10 cellular contexts compared by ENCODE assay signal in the genomic region with DNA sequence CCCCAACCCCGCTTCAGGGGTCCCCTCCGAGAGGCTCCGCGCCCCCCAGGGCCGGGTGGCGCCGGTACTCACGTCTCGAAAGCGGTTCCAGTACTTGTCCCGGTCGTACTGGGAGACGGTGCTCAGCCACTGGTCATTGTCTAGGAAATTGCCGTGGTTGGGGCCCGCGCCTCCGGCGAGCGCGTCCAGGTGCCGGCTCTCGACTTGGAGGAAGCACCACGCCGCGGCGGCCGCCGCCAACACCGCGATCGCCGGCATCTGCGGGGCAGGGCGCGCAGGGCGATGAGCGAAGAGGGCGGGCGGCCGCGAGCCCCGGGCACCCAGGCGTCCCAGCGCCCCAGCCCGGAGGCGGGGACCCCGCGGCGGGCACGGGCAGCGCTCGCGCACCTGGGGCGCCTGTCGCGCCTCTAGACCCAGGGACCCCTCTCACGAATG. TPM values are rescaled to one million over a fixed set of nuclear protein-coding genes. Genes with fewer than 3 reads are reported as not detected.
DNase-seq lines count a peak whose midpoint lies in the region; ATAC-seq, FAIRE-seq and TF ChIP-seq lines count a peak whose summit lies in the region.
"Had no signal": no experiment of that assay in that cellular context is flagged by ENCODE, and none has a peak within 500 bp of the region (broad histone marks: within the 10 kb centered on the region; RNA-seq: fewer than 3 reads in every experiment).

No MANE protein-coding gene starts in this region.

- peaks cover 11 to 25% (median 18%) of the 10 kb centered on the region in 4 experiments for H3K27me3 ChIP-seq in H1 (replicated peaks in 1 of 4; ENCODE audit: control insufficient read depth in 3 of 4, extremely low read depth in 1 of 4, insufficient read depth in 3 of 4, low read length in 3 of 4)
- H3K27me3 ChIP-seq in mesendoderm (ENCODE audit: insufficient read depth, low read length, poor library complexity): peaks cover 12% of the 10 kb centered on the region
- H3K27me3 ChIP-seq in vagina: no peaks in the 10 kb centered on the region
- H3K27me3 ChIP-seq in naive thymus-derived CD4-positive, alpha-beta T cell (ENCODE audit: control insufficient read depth in 2 of 2, insufficient read depth in 2 of 2, low read length in 2 of 2): no peaks in the 10 kb centered on the region

- H3K56ac ChIP-seq in H1 (replicated peaks; ENCODE audit: insufficient read length, low read depth, low read length): no peak overlapping the region
- peak overlapping the region; percentile 25 for H3K56ac ChIP-seq in mesendoderm (ENCODE audit: low read length)

- H3K27ac ChIP-seq in H1 (ENCODE audit: low read depth, low read length) (no peak overlapping the region), mesendoderm (ENCODE audit: low read depth, low read length) (no peak overlapping the region), vagina (no peak overlapping the region)
- no peak overlapping the region for H3K27ac ChIP-seq in naive thymus-derived CD4-positive, alpha-beta T cell (ENCODE audit: low read depth, low read length)

- H2AFZ ChIP-seq in H1 (ENCODE audit: low read length): peak overlapping the region; percentile 86

- H2BK120ac ChIP-seq in H1 (replicated peaks; ENCODE audit: low read depth, low read length) (no peak overlapping the region), mesendoderm (ENCODE audit: low read depth, low read length) (no peak overlapping the region)

- intact Hi-C loops in vagina (cut with DNase I): loop anchor here (5.0 kb wide), 2 partner anchors 176 to 696 kb away; no protein-coding TSS in a partner anchor
- intact Hi-C loops in naive thymus-derived CD4-positive, alpha-beta T cell (cut with micrococcal nuclease): no loop called here

- H2BK5ac ChIP-seq in H1 (ENCODE audit: low read depth, low read length) (no peak overlapping the region), mesendoderm (ENCODE audit: low read length) (no peak overlapping the region)

- no peak overlapping the region for H2BK12ac ChIP-seq in H1 (ENCODE audit: low read depth, low read length)

- H2BK20ac ChIP-seq in H1 (ENCODE audit: low read length): no peak overlapping the region

- H3K79me2 ChIP-seq in H1 (ENCODE audit: control insufficient read depth in 1 of 2, insufficient read depth in 2 of 2, low read length in 2 of 2) (no peaks in the 10 kb centered on the region), mesendoderm (ENCODE audit: control insufficient read depth, insufficient read depth, low read length) (no peaks in the 10 kb centered on the region)

- no peaks in the 10 kb centered on the region for H3K79me1 ChIP-seq in H1 (ENCODE audit: low read depth, low read length)
- H3K79me1 ChIP-seq in mesendoderm (ENCODE audit: low read length): no peaks in the 10 kb centered on the region

- no peak overlapping the region for H4K5ac ChIP-seq in H1 (ENCODE audit: insufficient read length, low read depth, low read length)
- no peak overlapping the region for H4K5ac ChIP-seq in mesendoderm (ENCODE audit: low read length)

- no peak overlapping the region for H2AK5ac ChIP-seq in H1 (ENCODE audit: low read depth, low read length)
- no peak overlapping the region for H2AK5ac ChIP-seq in mesendoderm (ENCODE audit: low read length)

- CTCF ChIA-PET in H1 (lab: Charles Lee; ENCODE audit: partially characterized antibody): interaction anchor here (0.6 to 4.6 kb wide), 12 partner anchors 9 to 695 kb away, joined by 3 to 47 read pairs (median 5); no protein-coding TSS in a partner anchor
- CTCF ChIA-PET in naive thymus-derived CD4-positive, alpha-beta T cell (lab: Charles Lee): no interaction called here

- no peak overlapping the region for H3K27ac Mint-ChIP-seq in naive thymus-derived CD4-positive, alpha-beta T cell
- H3K27ac Mint-ChIP-seq: IgD-negative memory B cell had no signal

- H3K4me1 Mint-ChIP-seq in activated T-cell treated with anti-CD3 and anti-CD28 coated beads, Interleukin-2, amount 50 U/mL, for 4 hours (ENCODE audit: low read depth): no peaks in the 10 kb centered on the region
- H3K4me1 Mint-ChIP-seq in naive thymus-derived CD4-positive, alpha-beta T cell: no peaks in the 10 kb centered on the region
- H3K4me1 Mint-ChIP-seq: IgD-negative memory B cell had no signal

- no peak for FAIRE-seq in H1 (lab: Jason Lieb, UNC)

- peak; percentile 14 to 19 for ATAC-seq in activated T-cell treated with anti-CD3 and anti-CD28 coated beads, Interleukin-2, amount 50 U/mL, for 4 hours
- ATAC-seq in naive thymus-derived CD4-positive, alpha-beta T cell: no peak
- ATAC-seq in HG03520 (IDR thresholded peaks at IDR 0.05; ENCODE audit: unreplicated experiment): no peak

- no peaks in the 10 kb centered on the region; a peak in 1 of 7 replicates for H3K4me1 ChIP-seq in H1 (replicated peaks in 1 of 4; ENCODE audit: control insufficient read depth in 3 of 4, insufficient read depth in 4 of 4, low read length in 3 of 4)
- no peaks in the 10 kb centered on the region for H3K4me1 ChIP-seq in mesendoderm (ENCODE audit: control insufficient read depth, low read depth, low read length)
- peaks cover 4% of the 10 kb centered on the region for H3K4me1 ChIP-seq in vagina
- H3K4me1 ChIP-seq in naive thymus-derived CD4-positive, alpha-beta T cell (ENCODE audit: control insufficient read depth in 2 of 2, insufficient read depth in 2 of 2, low read length in 2 of 2): no peaks in the 10 kb centered on the region

- no peak for TF ChIP-seq POLR2A in H1 (IDR thresholded peaks at IDR 0.05; ENCODE audit: control extremely low read depth in 1 of 2, low read depth in 2 of 2, low read length in 2 of 2)
- no peak for TF ChIP-seq POLR2A in vagina (IDR thresholded peaks at IDR 0.05)

- H3K23ac ChIP-seq in H1 (ENCODE audit: insufficient read length): no peak overlapping the region
- no peak overlapping the region for H3K23ac ChIP-seq in mesendoderm (ENCODE audit: low read length)

- H4K20me1 ChIP-seq in H1 (replicated peaks in 1 of 2; ENCODE audit: control insufficient read depth in 1 of 2, insufficient read depth in 2 of 2, low read length in 2 of 2): peaks cover 0 to 2% of the 10 kb centered on the region in 2 experiments

- TF ChIP-seq EP300 in H1 (IDR thresholded peaks at IDR 0.05; ENCODE audit: borderline replicate concordance in 1 of 2, low read depth in 2 of 2, low read length in 2 of 2): no peak

- peaks cover 25% of the 10 kb centered on the region for H3K27me3 Mint-ChIP-seq in activated T-cell treated with anti-CD3 and anti-CD28 coated beads, Interleukin-2, amount 50 U/mL, for 4 hours (ENCODE audit: low read depth)
- peaks cover 20 to 33% (median 31%) of the 10 kb centered on the region in 5 donors for H3K27me3 Mint-ChIP-seq in naive thymus-derived CD4-positive, alpha-beta T cell

- no peaks in the 10 kb centered on the region for H3K9me3 Mint-ChIP-seq in activated T-cell treated with anti-CD3 and anti-CD28 coated beads, Interleukin-2, amount 50 U/mL, for 4 hours
- no peaks in the 10 kb centered on the region for H3K9me3 Mint-ChIP-seq in naive thymus-derived CD4-positive, alpha-beta T cell
- H3K9me3 Mint-ChIP-seq: IgD-negative memory B cell had no signal

- H3K4me2 ChIP-seq in H1 (ENCODE audit: insufficient read depth in 1 of 2, low read depth in 2 of 2, low read length in 2 of 2) (peak overlapping the region; percentile 61 to 90), mesendoderm (ENCODE audit: low read length) (peak overlapping the region; percentile 81)

- TF ChIP-seq RAD21 in H1 (IDR thresholded peaks at IDR 0.05 in 1 of 2, conservative IDR thresholded peaks at IDR 0.05 in 1 of 2; ENCODE audit: low read depth in 2 of 2, low read length in 2 of 2): no peak

- H3K4me3 ChIP-seq in H1 (ENCODE audit: extremely low read depth in 1 of 4, insufficient read depth in 2 of 4, low read depth in 3 of 4, low read length in 4 of 4) (peak overlapping the region; percentile 50 to 93 (median 74)), mesendoderm (ENCODE audit: low read length) (peak overlapping the region; percentile 30), vagina (peak overlapping the region; percentile 54 to 70)
- no peak overlapping the region for H3K4me3 ChIP-seq in naive thymus-derived CD4-positive, alpha-beta T cell (ENCODE audit: low read length)

- H3K9me3 ChIP-seq in H1 (ENCODE audit: insufficient read depth in 2 of 2, low read depth in 1 of 2, low read length in 1 of 2): no peaks in the 10 kb centered on the region
- no peaks in the 10 kb centered on the region for H3K9me3 ChIP-seq in vagina
- no peaks in the 10 kb centered on the region for H3K9me3 ChIP-seq in naive thymus-derived CD4-positive, alpha-beta T cell (ENCODE audit: control insufficient read depth in 2 of 3, low read length in 3 of 3)

- H3K18ac ChIP-seq in H1 (ENCODE audit: extremely low read depth, low read length) (no peak overlapping the region; the same call in none of the 2 replicates), mesendoderm (ENCODE audit: low read length) (no peak overlapping the region)

- H3K36me3 ChIP-seq in H1 (ENCODE audit: control insufficient read depth in 2 of 4, insufficient read depth in 4 of 4, low read length in 3 of 4) (no peaks in the 10 kb centered on the region), mesendoderm (ENCODE audit: control insufficient read depth, insufficient read depth, low read length) (no peaks in the 10 kb centered on the region), vagina (no peaks in the 10 kb centered on the region)
- H3K36me3 ChIP-seq in naive thymus-derived CD4-positive, alpha-beta T cell (ENCODE audit: control insufficient read depth in 2 of 3, insufficient read depth in 3 of 3, low read length in 3 of 3): no peaks in the 10 kb centered on the region

- H3K9ac ChIP-seq in H1 (replicated peaks in 1 of 4; ENCODE audit: extremely low read depth in 1 of 4, low read depth in 3 of 4, low read length in 3 of 4): no peak overlapping the region; a peak in 1 of 7 replicates
- peak overlapping the region; percentile 22 for H3K9ac ChIP-seq in mesendoderm (ENCODE audit: low read length)

- H3K4ac ChIP-seq in H1 (replicated peaks; ENCODE audit: insufficient read length, low read depth, low read length) (no peak overlapping the region), mesendoderm (ENCODE audit: low read depth, low read length) (no peak overlapping the region)

- WGBS in H1 (ENCODE audit: extremely low coverage in 1 of 2, insufficient coverage in 1 of 2, insufficient read length in 1 of 2, insufficient replicate concordance in 2 of 2, low coverage in 1 of 2, low lambda C conversion rate in 2 of 2, missing lambda C conversion rate in 1 of 2), 2 experiments: 2% methylated on average over 57 of the region's 57 CpGs; no CpG with 5 or more reads in 1 of the 2 experiments
- no CpG with 5 or more reads among the region's 57 CpGs for whole genome bisulfite sequencing in mesendoderm (ENCODE audit: extremely low coverage, insufficient coverage, low lambda C conversion rate)

- TF ChIP-seq CTCF in H1 (IDR thresholded peaks at IDR 0.05; ENCODE audit: control extremely low read depth in 1 of 3, insufficient read depth in 1 of 3, low read depth in 1 of 3, low read length in 3 of 3) (no peak), vagina (IDR thresholded peaks at IDR 0.05) (no peak)

- no peak overlapping the region for H3K14ac ChIP-seq in H1 (ENCODE audit: insufficient read length)

- H4K8ac ChIP-seq in H1 (ENCODE audit: extremely low read depth, insufficient read depth, low read length) (peak overlapping the region; percentile 74), mesendoderm (ENCODE audit: low read depth, low read length) (no peak overlapping the region)

- DNase-seq in activated T-cell treated with anti-CD3 and anti-CD28 coated beads, Interleukin-2, amount 50 U/mL, for 4 hours: no peak
- DNase-seq in activated T-cell treated with anti-CD3 and anti-CD28 coated beads for 4 hours: no peak
- peak in 1 of 2 experiments; percentile 77 for DNase-seq in H1 (ENCODE audit: low read depth in 1 of 2, low spot score in 2 of 2)
- peak; percentile 32 for DNase-seq in mesendoderm
- no peak for DNase-seq in vagina (ENCODE audit: extremely low spot score in 2 of 2)
- no peak for DNase-seq in naive thymus-derived CD4-positive, alpha-beta T cell
- DNase-seq in effector CD8-positive, alpha-beta T cell (lab: John Stamatoyannopoulos, UW): no peak
- DNase-seq: DND-41 had no signal

- H4K91ac ChIP-seq in H1 (replicated peaks; ENCODE audit: insufficient read length, low read length): no peak overlapping the region

- H3K4me3 Mint-ChIP-seq in activated T-cell treated with anti-CD3 and anti-CD28 coated beads, Interleukin-2, amount 50 U/mL, for 4 hours: no peak overlapping the region
- peak overlapping the region in 1 of 10 donors; percentile 43 for H3K4me3 Mint-ChIP-seq in naive thymus-derived CD4-positive, alpha-beta T cell
- H3K4me3 Mint-ChIP-seq: IgD-negative memory B cell had no signal

- POLR2A ChIA-PET in H1 (lab: Charles Lee; ENCODE audit: partially characterized antibody): interaction anchor here (0.7 to 2.2 kb wide), 3 partner anchors 153 to 194 kb away, joined by 3 to 5 read pairs (median 4); no protein-coding TSS in a partner anchor
- POLR2A ChIA-PET in naive thymus-derived CD4-positive, alpha-beta T cell (lab: Charles Lee): no interaction called here

- peaks cover 5% of the 10 kb centered on the region; the same call in 1 of the 2 replicates for H3K23me2 ChIP-seq in H1 (ENCODE audit: low read depth, low read length)

- H3K36me3 Mint-ChIP-seq in activated T-cell treated with anti-CD3 and anti-CD28 coated beads, Interleukin-2, amount 50 U/mL, for 4 hours (ENCODE audit: insufficient read depth): no peaks in the 10 kb centered on the region
- H3K36me3 Mint-ChIP-seq in naive thymus-derived CD4-positive, alpha-beta T cell: no peaks in the 10 kb centered on the region
- H3K36me3 Mint-ChIP-seq: IgD-negative memory B cell had no signal

- H2BK15ac ChIP-seq in H1 (ENCODE audit: low read length): no peak overlapping the region
- no peak overlapping the region for H2BK15ac ChIP-seq in mesendoderm (replicated peaks; ENCODE audit: low read depth)

RNA-seq across cellular contexts. Expression of gene SPOCK1, which starts 0.8 kb away (rescaled TPM):
- total RNA-seq in activated T-cell treated with anti-CD3 and anti-CD28 coated beads, Interleukin-2, amount 50 U/mL, for 4 hours: not detected
- total RNA-seq in H1 (2021; fragmentation: NEBNext Ultra II Directional; extraction: Animal tissue kit (Norgen Biotek cat#: 25700)): 14.0 and 18.1 TPM in 2 replicates
- polyA plus RNA-seq in H1 (2011; rRNA removed): 6.9 and 7.3 TPM in 2 replicates
- polyA plus RNA-seq in H1 (2011; cell fraction: cytosol; rRNA removed): 7.1 TPM
- 27.7 TPM for polyA plus RNA-seq in H1 (2011; cell fraction: nucleus; rRNA removed)
- polyA plus RNA-seq in H1 (2012, experiment 1 of 2): 10.6 to 21.1 TPM (median 14.2 TPM) in 4 replicates
- polyA plus RNA-seq in H1 (2012, experiment 2 of 2): 0.85 TPM
- polyA plus RNA-seq in H1 (2013, experiment 1 of 2): 15.8 TPM
- 16.4 TPM for polyA plus RNA-seq in H1 (2013, experiment 2 of 2)
- 28.4 and 30.8 TPM in 2 replicates for polyA minus RNA-seq in H1 (2011; rRNA and poly(A)+ RNA removed)
- polyA minus RNA-seq in H1 (2011; cell fraction: cytosol; rRNA and poly(A)+ RNA removed): 13.1 TPM
- 19.7 TPM for polyA minus RNA-seq in H1 (2011; cell fraction: nucleus; rRNA and poly(A)+ RNA removed)
- polyA plus RNA-seq in mesendoderm (2013, experiment 1 of 2): 3.8 TPM
- 3.8 TPM for polyA plus RNA-seq in mesendoderm (2013, experiment 2 of 2)
- total RNA-seq in vagina: 70.7 TPM
- total RNA-seq in naive thymus-derived CD4-positive, alpha-beta T cell: 1 to 10 TPM in 1 of 5 experiments, not detected in 4; 2.8 TPM
- not detected for polyA plus RNA-seq in naive thymus-derived CD4-positive, alpha-beta T cell
- polyA plus RNA-seq: IgD-negative memory B cell had no signal

Comparison
In these comparisons a context has a peak if more than half of its experiments do, and no peak if none do; other contexts are left out.
1. ATAC-seq: peak in activated T-cell treated with anti-CD3 and anti-CD28 coated beads, Interleukin-2, amount 50 U/mL, for 4 hours (2 of 2); none in naive thymus-derived CD4-positive, alpha-beta T cell (single experiment) and HG03520 (single experiment).